Comparison of ENCODE assay signal across 8 cellular contexts in genomic region chr12:103736572-103736971, GRCh38.
"Had no signal": no experiment of that assay in that cellular context is flagged by ENCODE, and none has a peak within 500 bp of the region (broad histone marks: within the 10 kb centered on the region; RNA-seq: fewer than 3 reads in every experiment).

No MANE protein-coding gene starts in this region.

- DNase-seq: GM23248, GOT3, H9, HCEC 1CT, IMR-90 had no signal

- H3K9ac ChIP-seq: GM23248 had no signal

- H3K27ac ChIP-seq: GM23248 had no signal

- FAIRE-seq: H54, HTR-8/SVneo, K562 had no signal

- H2AFZ ChIP-seq: GM23248 had no signal

- H3K4me3 ChIP-seq: GM23248, K562 had no signal
